Comparison of ENCODE assay signal across 8 cellular contexts in genomic region chr18:3665780-3666525, GRCh38.
DNase-seq lines count a peak whose midpoint lies in the region; ATAC-seq, FAIRE-seq and TF ChIP-seq lines count a peak whose summit lies in the region.

No MANE protein-coding gene starts in this region.

- peak overlapping the region; percentile 98 for H3K27ac Mint-ChIP-seq in astrocyte (ENCODE audit: unreplicated experiment)

- no peak for TF ChIP-seq POLR2A in vagina (IDR thresholded peaks at IDR 0.05)

- intact Hi-C loops in vagina (cut with DNase I): loop anchor here (10.0 kb wide), 1 partner anchor 221 kb away; no protein-coding TSS in a partner anchor

- H3K4me2 ChIP-seq in BLaER1 treated with 17β-estradiol and CSF1 and Interleukin-3, amounts not matched to agents 10 nM and 100 nM: peak overlapping the region; percentile 60 to 97 (median 83)
- H3K4me2 ChIP-seq in astrocyte (ENCODE audit: low read length): peak overlapping the region; percentile 70
- H3K4me2 ChIP-seq in hepatocyte: peak overlapping the region; percentile 66

- peaks cover 20 to 36% (median 27%) of the 10 kb centered on the region in 10 experiments for H3K4me1 ChIP-seq in BLaER1 treated with 17β-estradiol and CSF1 and Interleukin-3, amounts not matched to agents 10 nM and 100 nM
- H3K4me1 ChIP-seq in astrocyte (ENCODE audit: insufficient read depth, low read length) (peaks cover 12% of the 10 kb centered on the region), hepatocyte (ENCODE audit: insufficient read depth) (peaks cover 18% of the 10 kb centered on the region), rectal smooth muscle tissue (ENCODE audit: control insufficient read depth, insufficient read depth, low read length) (peaks cover 7% of the 10 kb centered on the region), vagina (peaks cover 7% of the 10 kb centered on the region)

- H4K20me1 ChIP-seq in BLaER1 treated with 17β-estradiol and CSF1 and Interleukin-3, amounts not matched to agents 10 nM and 100 nM: no peaks in the 10 kb centered on the region
- H4K20me1 ChIP-seq in astrocyte (ENCODE audit: insufficient read depth, low read length) (no peaks in the 10 kb centered on the region), hepatocyte (ENCODE audit: insufficient read depth, poor library complexity, severe bottlenecking) (no peaks in the 10 kb centered on the region)

- H2AFZ ChIP-seq in astrocyte (ENCODE audit: low read depth, low read length) (peak overlapping the region; percentile 59), hepatocyte (peak overlapping the region; percentile 26)

- peak; percentile 93 for FAIRE-seq in astrocyte (lab: Jason Lieb, UNC)

- H3K27me3 Mint-ChIP-seq in astrocyte (ENCODE audit: low read depth, unreplicated experiment): no peaks in the 10 kb centered on the region

- H3K4me1 Mint-ChIP-seq in astrocyte (ENCODE audit: low read depth, unreplicated experiment): peaks cover 16% of the 10 kb centered on the region

- H3K9me3 ChIP-seq in BLaER1 treated with 17β-estradiol and CSF1 and Interleukin-3, amounts not matched to agents 10 nM and 100 nM (replicated peaks in 1 of 11): peaks cover 5 to 24% (median 13%) of the 10 kb centered on the region in 11 experiments; a peak in 20 of 22 replicates
- H3K9me3 ChIP-seq in astrocyte (ENCODE audit: insufficient read depth, low read depth, low read length) (no peaks in the 10 kb centered on the region), hepatocyte (ENCODE audit: low read depth) (no peaks in the 10 kb centered on the region), vagina (no peaks in the 10 kb centered on the region)

- H3K9me2 ChIP-seq in hepatocyte (replicated peaks; ENCODE audit: insufficient read depth): no peaks in the 10 kb centered on the region

- peak overlapping the region; percentile 73 for H3K4me3 Mint-ChIP-seq in astrocyte (ENCODE audit: unreplicated experiment)

- peaks cover 9% of the 10 kb centered on the region for H3K9me3 Mint-ChIP-seq in astrocyte (ENCODE audit: unreplicated experiment)

- peak overlapping the region; percentile 26 to 68 (median 51); a peak in 19 of 22 replicates for H3K9ac ChIP-seq in BLaER1 treated with 17β-estradiol and CSF1 and Interleukin-3, amounts not matched to agents 10 nM and 100 nM
- H3K9ac ChIP-seq in astrocyte (ENCODE audit: low read length) (peak overlapping the region; percentile 53), rectal smooth muscle tissue (ENCODE audit: low read length) (no peak overlapping the region)

- peak overlapping the region; percentile 4 to 60 (median 35); a peak in 15 of 20 replicates for H3K4me3 ChIP-seq in BLaER1 treated with 17β-estradiol and CSF1 and Interleukin-3, amounts not matched to agents 10 nM and 100 nM
- peak overlapping the region; percentile 13 for H3K4me3 ChIP-seq in astrocyte (ENCODE audit: insufficient read depth, low read depth, low read length)
- H3K4me3 ChIP-seq in hepatocyte: no peak overlapping the region
- H3K4me3 ChIP-seq in rectal smooth muscle tissue (ENCODE audit: low read length): peak overlapping the region; percentile 40
- H3K4me3 ChIP-seq in vagina: peak overlapping the region; percentile 24 to 26

- ATAC-seq in GM21515 (IDR thresholded peaks at IDR 0.05; ENCODE audit: unreplicated experiment): peak; percentile 60

- TF ChIP-seq CTCF in astrocyte (IDR thresholded peaks at IDR 0.05; ENCODE audit: insufficient read depth, low read depth, low read length): peak; percentile 98
- TF ChIP-seq CTCF in hepatocyte (IDR thresholded peaks at IDR 0.05; ENCODE audit: poor library complexity): peak; percentile 93
- peak; percentile 77 to 97 (median 95) for TF ChIP-seq CTCF in vagina (IDR thresholded peaks at IDR 0.05)

- H3K36me3 ChIP-seq in BLaER1 treated with 17β-estradiol and CSF1 and Interleukin-3, amounts not matched to agents 10 nM and 100 nM: no peaks in the 10 kb centered on the region
- no peaks in the 10 kb centered on the region for H3K36me3 ChIP-seq in astrocyte (ENCODE audit: insufficient read depth, low read length)
- H3K36me3 ChIP-seq in hepatocyte (replicated peaks; ENCODE audit: insufficient read depth, low read depth): no peaks in the 10 kb centered on the region
- no peaks in the 10 kb centered on the region for H3K36me3 ChIP-seq in rectal smooth muscle tissue (ENCODE audit: control insufficient read depth, insufficient read depth, low read length)
- H3K36me3 ChIP-seq in vagina: no peaks in the 10 kb centered on the region

- H3K27ac ChIP-seq in BLaER1 treated with 17β-estradiol and CSF1 and Interleukin-3, amounts not matched to agents 10 nM and 100 nM: peak overlapping the region in 10 of 11 experiments; percentile 9 to 51 (median 17); a peak in 13 of 22 replicates
- H3K27ac ChIP-seq in astrocyte (ENCODE audit: low read depth, low read length): peak overlapping the region; percentile 67
- peak overlapping the region; percentile 84 for H3K27ac ChIP-seq in hepatocyte
- H3K27ac ChIP-seq in rectal smooth muscle tissue (ENCODE audit: low read depth, low read length): peak overlapping the region; percentile 77
- peak overlapping the region; percentile 14 for H3K27ac ChIP-seq in vagina

- H3K27me3 ChIP-seq in BLaER1 treated with 17β-estradiol and CSF1 and Interleukin-3, amounts not matched to agents 10 nM and 100 nM: no peaks in the 10 kb centered on the region
- H3K27me3 ChIP-seq in astrocyte (ENCODE audit: insufficient read depth, low read length): no peaks in the 10 kb centered on the region
- H3K27me3 ChIP-seq in hepatocyte: no peaks in the 10 kb centered on the region
- no peaks in the 10 kb centered on the region for H3K27me3 ChIP-seq in rectal smooth muscle tissue (ENCODE audit: control insufficient read depth, insufficient read depth, low read length)
- no peaks in the 10 kb centered on the region for H3K27me3 ChIP-seq in vagina

- no peaks in the 10 kb centered on the region for H3K79me2 ChIP-seq in astrocyte (ENCODE audit: insufficient read depth, low read length)
- H3K79me2 ChIP-seq in hepatocyte: no peaks in the 10 kb centered on the region

- DNase-seq in NCI-H1417 treated with DMSO at 0.1 percent for 48 hours (lab: John Stamatoyannopoulos, UW) (peak; percentile 77), T-helper 2 cell (peak; percentile 41 to 70 (median 52)), astrocyte (ENCODE audit: low read depth) (peak; percentile 71), hepatocyte (ENCODE audit: low spot score) (peak; percentile 94), vagina (ENCODE audit: extremely low spot score in 2 of 2) (peak in 1 of 2 donors; percentile 91)

- no peaks in the 10 kb centered on the region for H3K36me3 Mint-ChIP-seq in astrocyte (ENCODE audit: low read depth, unreplicated experiment)

- 6% methylated on average over 20 of the region's 20 CpGs for WGBS in hepatocyte (ENCODE audit: low lambda C conversion rate, missing lambda C conversion rate)

Comparison
In these comparisons a context has a peak if more than half of its experiments do, and no peak if none do; other contexts are left out.
1. H3K27ac ChIP-seq: peak in every context shown above with its lines; median percentile 84 in hepatocyte; 77 in rectal smooth muscle tissue; 67 in astrocyte; 17 in BLaER1 treated with 17β-estradiol and CSF1 and Interleukin-3, amounts not matched to agents 10 nM and 100 nM; 14 in vagina.